1 cellular context compared by ENCODE assay signal in the genomic region with DNA sequence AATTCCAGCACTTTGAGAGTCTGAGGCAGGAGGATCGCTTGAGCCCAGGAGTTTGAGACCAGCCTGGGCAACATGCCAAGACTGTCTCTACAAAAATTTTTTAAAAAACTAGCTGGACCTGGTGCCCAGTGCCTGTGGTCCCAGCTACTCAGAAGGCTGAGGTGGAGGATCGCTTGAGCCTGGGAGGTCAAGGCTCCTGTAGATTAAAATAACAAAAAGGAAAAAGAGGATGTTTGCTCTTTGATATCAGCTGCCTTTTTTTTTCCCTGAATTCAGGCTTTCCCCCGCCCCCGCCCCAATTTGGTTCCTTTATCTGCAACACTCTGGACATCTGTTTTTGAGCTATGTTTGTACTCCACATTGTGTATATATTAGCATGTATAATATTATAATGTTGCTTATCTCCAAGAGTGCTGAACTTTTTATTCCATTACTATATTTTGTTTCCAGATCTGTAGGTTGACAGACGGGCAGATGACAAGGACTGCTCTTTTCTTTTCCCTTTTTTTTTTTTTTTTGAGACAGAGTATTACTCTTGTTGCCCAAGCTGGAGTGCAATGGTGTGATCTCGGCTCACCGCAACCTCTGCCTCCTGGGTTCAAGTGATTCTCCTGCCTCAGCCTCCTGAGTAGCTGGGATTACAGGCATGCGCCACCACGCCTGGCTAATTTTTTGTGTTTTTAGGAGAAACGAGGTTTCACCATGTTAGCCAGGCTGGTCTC.
TF ChIP-seq lines count a peak whose summit lies in the region.

No MANE protein-coding gene starts in this region.

TF ChIP-seq in WTC11, 78 proteins besides CTCF, POLR2A, EP300 and RAD21 (continued from another document):
- TF ChIP-seq, protein P1, sequence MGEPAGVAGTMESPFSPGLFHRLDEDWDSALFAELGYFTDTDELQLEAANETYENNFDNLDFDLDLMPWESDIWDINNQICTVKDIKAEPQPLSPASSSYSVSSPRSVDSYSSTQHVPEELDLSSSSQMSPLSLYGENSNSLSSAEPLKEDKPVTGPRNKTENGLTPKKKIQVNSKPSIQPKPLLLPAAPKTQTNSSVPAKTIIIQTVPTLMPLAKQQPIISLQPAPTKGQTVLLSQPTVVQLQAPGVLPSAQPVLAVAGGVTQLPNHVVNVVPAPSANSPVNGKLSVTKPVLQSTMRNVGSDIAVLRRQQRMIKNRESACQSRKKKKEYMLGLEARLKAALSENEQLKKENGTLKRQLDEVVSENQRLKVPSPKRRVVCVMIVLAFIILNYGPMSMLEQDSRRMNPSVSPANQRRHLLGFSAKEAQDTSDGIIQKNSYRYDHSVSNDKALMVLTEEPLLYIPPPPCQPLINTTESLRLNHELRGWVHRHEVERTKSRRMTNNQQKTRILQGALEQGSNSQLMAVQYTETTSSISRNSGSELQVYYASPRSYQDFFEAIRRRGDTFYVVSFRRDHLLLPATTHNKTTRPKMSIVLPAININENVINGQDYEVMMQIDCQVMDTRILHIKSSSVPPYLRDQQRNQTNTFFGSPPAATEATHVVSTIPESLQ (CRISPR knock-in tag; IDR thresholded peaks at IDR 0.05) = no peak
